ENCODE assay signal across 8 cellular contexts in the genomic region with DNA sequence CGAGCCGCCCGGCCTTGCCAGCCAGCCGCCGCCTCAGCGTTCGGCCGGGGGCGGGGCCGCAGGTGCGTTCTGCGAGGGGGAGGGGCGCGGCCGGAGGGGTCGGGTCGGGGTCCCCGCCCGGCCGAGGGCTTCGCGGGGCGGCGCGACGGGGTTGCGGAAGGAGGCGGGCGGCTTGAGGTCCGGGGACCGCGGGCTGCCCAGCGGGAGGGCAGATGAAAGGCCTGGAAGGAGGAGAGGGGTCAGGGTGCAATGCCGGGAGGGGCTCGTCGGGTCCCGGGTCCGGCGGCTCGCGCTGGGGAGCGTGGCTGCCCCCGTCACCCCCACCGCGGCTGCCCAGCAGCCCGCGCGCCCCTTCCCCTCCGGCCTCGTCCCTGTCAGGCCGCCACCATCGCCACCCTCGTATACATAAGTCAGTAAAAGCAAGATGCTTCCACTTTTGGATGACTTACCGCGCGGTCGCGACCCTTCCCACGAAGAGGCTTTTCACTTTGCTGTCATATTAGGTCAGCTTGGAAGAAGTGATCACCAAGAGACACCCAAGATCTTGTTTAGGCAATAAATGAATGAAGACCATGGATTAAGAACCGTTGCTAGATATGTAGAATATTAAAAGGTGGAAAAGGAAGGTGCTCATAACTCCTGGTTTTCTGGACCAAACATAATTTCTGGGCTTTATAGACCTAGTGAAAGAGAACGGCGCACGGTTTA. TPM values are rescaled to one million over a fixed set of nuclear protein-coding genes. Genes with fewer than 3 reads are reported as not detected.
DNase-seq lines count a peak whose midpoint lies in the region; TF ChIP-seq lines count a peak whose summit lies in the region.

No MANE protein-coding gene starts in this region.

- H3K27me3 ChIP-seq in GM23248 (replicated peaks; ENCODE audit: insufficient read depth), result no peaks in the 10 kb centered on the region
- no peaks in the 10 kb centered on the region for H3K27me3 ChIP-seq in MG63
- no peaks in the 10 kb centered on the region for H3K27me3 ChIP-seq in breast epithelium
- no peaks in the 10 kb centered on the region for H3K27me3 ChIP-seq in thyroid gland

- TF ChIP-seq CTCF in GM12864 (IDR thresholded peaks at IDR 0.05; ENCODE audit: low read depth, low read length, missing control alignments), result no peak
- TF ChIP-seq CTCF in breast epithelium (IDR thresholded peaks at IDR 0.05), result no peak
- no peak for TF ChIP-seq CTCF in lower leg skin (IDR thresholded peaks at IDR 0.05)
- no peak for TF ChIP-seq CTCF in thyroid gland (IDR thresholded peaks at IDR 0.05)

- peak overlapping the region; percentile 95 for H3K4me3 ChIP-seq in GM12864 (ENCODE audit: low read depth, low read length)
- H3K4me3 ChIP-seq in GM23248, result peak overlapping the region; percentile 89
- H3K4me3 ChIP-seq in MG63, result peak overlapping the region; percentile 87
- peak overlapping the region; percentile 91 to 98 (median 97) for H3K4me3 ChIP-seq in breast epithelium
- peak overlapping the region; percentile 80 for H3K4me3 ChIP-seq in lower leg skin (ENCODE audit: low read depth, poor library complexity, severe bottlenecking)
- peak overlapping the region; percentile 57 to 88 (median 79) for H3K4me3 ChIP-seq in thyroid gland (replicated peaks in 1 of 3)

- WGBS in GM23248 (ENCODE audit: low coverage in 1 of 2, low lambda C conversion rate in 2 of 2, missing lambda C conversion rate in 2 of 2), 2 experiments, result 3 to 5% methylated on average over 23 to 61 of the region's 63 CpGs
- 0 to 1% methylated on average over 13 to 38 of the region's 63 CpGs for WGBS in lower leg skin, 2 donors
- 0 to 2% methylated on average over 14 to 29 of the region's 63 CpGs for WGBS in thyroid gland, 2 donors

- no peak overlapping the region for H3K27ac ChIP-seq in GM23248
- peak overlapping the region; percentile 99 to 100 for H3K27ac ChIP-seq in breast epithelium
- H3K27ac ChIP-seq in thyroid gland, result peak overlapping the region; percentile 17 to 99 (median 35)

- H3K9me3 ChIP-seq in GM23248 (ENCODE audit: low read depth), result no peaks in the 10 kb centered on the region
- no peaks in the 10 kb centered on the region for H3K9me3 ChIP-seq in MG63
- H3K9me3 ChIP-seq in breast epithelium, result no peaks in the 10 kb centered on the region
- no peaks in the 10 kb centered on the region for H3K9me3 ChIP-seq in thyroid gland

- H2AFZ ChIP-seq in GM23248, result peak overlapping the region; percentile 81

- intact Hi-C loops in breast epithelium (cut with DNase I; ENCODE audit: low total_unique reads) (no loop called here), lower leg skin (cut with DNase I; ENCODE audit: low total_unique reads) (no loop called here), thyroid gland (cut with DNase I) (loop anchor here (5.0 kb wide), 1 partner anchor 34 kb away; no protein-coding TSS in a partner anchor)

- peaks cover 61% of the 10 kb centered on the region for H3K79me2 ChIP-seq in GM23248 (ENCODE audit: insufficient read depth)

- in situ Hi-C loops in GM23248 (cut with MboI), result no loop called here

- TF ChIP-seq POLR2A in breast epithelium (IDR thresholded peaks at IDR 0.05), result no peak
- no peak for TF ChIP-seq POLR2A in lower leg skin (IDR thresholded peaks at IDR 0.05)
- no peak for TF ChIP-seq POLR2A in thyroid gland (IDR thresholded peaks at IDR 0.05)

- peaks cover 3% of the 10 kb centered on the region; the same call in 1 of the 2 replicates for H3F3A ChIP-seq in GM23248 (ENCODE audit: insufficient read depth)

- H3K9me2 ChIP-seq in GM23248 (ENCODE audit: insufficient read depth), result no peaks in the 10 kb centered on the region

- peak overlapping the region; percentile 93 for H3K4me2 ChIP-seq in GM23248 (ENCODE audit: unreplicated experiment)

- H3K4me1 ChIP-seq in GM23248 (ENCODE audit: insufficient read depth), result peaks cover 12% of the 10 kb centered on the region
- peaks cover 0 to 12% of the 10 kb centered on the region in 2 donors for H3K4me1 ChIP-seq in breast epithelium
- peaks cover 11 to 12% of the 10 kb centered on the region in 2 donors for H3K4me1 ChIP-seq in thyroid gland

- H3K36me3 ChIP-seq in GM23248 (ENCODE audit: low read depth), result no peaks in the 10 kb centered on the region
- peaks cover 10% of the 10 kb centered on the region for H3K36me3 ChIP-seq in MG63
- no peaks in the 10 kb centered on the region for H3K36me3 ChIP-seq in breast epithelium
- no peaks in the 10 kb centered on the region for H3K36me3 ChIP-seq in thyroid gland

- no peaks in the 10 kb centered on the region for H4K20me1 ChIP-seq in GM23248 (ENCODE audit: insufficient read depth)

- H3K9ac ChIP-seq in GM23248, result peak overlapping the region; percentile 97

- no peak for DNase-seq in GM12864 (ENCODE audit: low read depth)
- peak; percentile 34 for DNase-seq in GM23248
- no peak for DNase-seq in MG63
- no peak for DNase-seq in breast epithelium (ENCODE audit: low spot score in 2 of 2)
- DNase-seq in lower leg skin (ENCODE audit: low spot score in 2 of 2), result peak in 1 of 2 donors; percentile 88
- DNase-seq in thyroid gland, result peak in 1 of 2 donors; percentile 29
- DNase-seq in cerebellum (ENCODE audit: low spot score), result no peak
- DNase-seq in GM19240 (ENCODE audit: insufficient read length, low spot score), result no peak

RNA-seq across cellular contexts. Expression of a gene that starts 0.6 kb away (rescaled TPM):
- 40.1 and 40.3 TPM in 2 replicates for total RNA-seq in GM23248 (2014; rRNA removed; shearing (Covaris generic))
- polyA plus RNA-seq in GM23248 (2016; fragmentation: Nextera tagmentation; extraction: Ambion mirVana), result 69.7 and 70.0 TPM in 2 replicates
- 44.3 and 47.5 TPM in 2 replicates for total RNA-seq in MG63 (2014; rRNA removed; shearing (Covaris generic); ENCODE audit: low replicate concordance)
- total RNA-seq in breast epithelium (10 to 100 TPM; 57.0 to 63.4 (median 62.8) TPM), lower leg skin (10 to 100 TPM; 22.1 to 45.9 (median 35.3) TPM), thyroid gland (100 to 1,000 TPM in 1 of 4 donors, 10 to 100 TPM in 3; 65.4 to 116 (median 79.5) TPM), cerebellum (82.8 TPM)
